ENCODE assay signal across 11 cellular contexts in genomic region chr2:43707255-43707654, GRCh38. TPM values are rescaled to one million over a fixed set of nuclear protein-coding genes. Genes with fewer than 3 reads are reported as not detected.
DNase-seq lines count a peak whose midpoint lies in the region; ATAC-seq and TF ChIP-seq lines count a peak whose summit lies in the region.
"Had no signal": no experiment of that assay in that cellular context is flagged by ENCODE, and none has a peak within 500 bp of the region (broad histone marks: within the 10 kb centered on the region; RNA-seq: fewer than 3 reads in every experiment).

No MANE protein-coding gene starts in this region.

- H3K27ac ChIP-seq in SK-N-SH (ENCODE audit: low read depth in 2 of 2, low read length in 1 of 2) (peak overlapping the region in 1 of 2 experiments; percentile 54; a peak in 2 of 4 replicates), heart right ventricle (peak overlapping the region in 5 of 10 donors; percentile 6 to 66 (median 17)), gastrocnemius medialis (no peak overlapping the region), stomach (peak overlapping the region in 1 of 5 donors; percentile 11)
- H3K27ac ChIP-seq: SJSA1 had no signal

- intact Hi-C loops in heart right ventricle (cut with DNase I) (no loop called here), gastrocnemius medialis (cut with DNase I; ENCODE audit: low total_unique reads) (no loop called here), stomach (cut with DNase I; ENCODE audit: low total_unique reads) (no loop called here)

- no peaks in the 10 kb centered on the region for H3F3A ChIP-seq in SK-N-SH (replicated peaks; ENCODE audit: insufficient read depth)

- H3K4me2 ChIP-seq in SK-N-SH = no peak overlapping the region

- H2AFZ ChIP-seq in SK-N-SH (ENCODE audit: low read depth) = peak overlapping the region; percentile 21; the same call in 1 of the 2 replicates

- H3K9ac ChIP-seq in SK-N-SH = no peak overlapping the region

- H3K4me3 ChIP-seq in SK-N-SH (ENCODE audit: low read depth in 2 of 2, low read length in 1 of 2) (no peak overlapping the region), heart right ventricle (no peak overlapping the region), gastrocnemius medialis (no peak overlapping the region), stomach (no peak overlapping the region)
- H3K4me3 ChIP-seq: SJSA1 had no signal

- no peaks in the 10 kb centered on the region for H3K36me3 ChIP-seq in SK-N-SH (replicated peaks in 1 of 2; ENCODE audit: control insufficient read depth in 1 of 2, insufficient read depth in 2 of 2, low read length in 1 of 2)
- H3K36me3 ChIP-seq in heart right ventricle = peaks cover 0 to 15% (median 0%) of the 10 kb centered on the region in 9 donors
- H3K36me3 ChIP-seq in gastrocnemius medialis = no peaks in the 10 kb centered on the region
- H3K36me3 ChIP-seq in stomach = peaks cover 0 to 11% (median 7%) of the 10 kb centered on the region in 4 donors

- TF ChIP-seq POLR2A in gastrocnemius medialis (IDR thresholded peaks at IDR 0.05) (no peak), stomach (IDR thresholded peaks at IDR 0.05) (no peak)

- H3K4me1 ChIP-seq in SK-N-SH (ENCODE audit: control insufficient read depth in 1 of 2, insufficient read depth in 2 of 2, low read depth in 1 of 2, low read length in 1 of 2) = peaks cover 0 to 8% of the 10 kb centered on the region in 2 experiments; a peak in 1 of 4 replicates
- peaks cover 0 to 8% (median 0%) of the 10 kb centered on the region in 9 donors for H3K4me1 ChIP-seq in heart right ventricle
- H3K4me1 ChIP-seq in gastrocnemius medialis = no peaks in the 10 kb centered on the region
- no peaks in the 10 kb centered on the region for H3K4me1 ChIP-seq in stomach

- in situ Hi-C loops in gastrocnemius medialis (cut with MboI; ENCODE audit: low sequenced_read_pairs in 4 of 4) = no loop called here

- TF ChIP-seq EP300 in SK-N-SH (IDR thresholded peaks at IDR 0.05; ENCODE audit: borderline replicate concordance in 1 of 2, low read depth in 1 of 2, low read length in 1 of 2) (no peak), stomach (IDR thresholded peaks at IDR 0.05) (no peak)

- no peak for TF ChIP-seq RAD21 in SK-N-SH (IDR thresholded peaks at IDR 0.05; ENCODE audit: low read length)

- no peak for TF ChIP-seq CTCF in SK-N-SH (IDR thresholded peaks at IDR 0.05)
- TF ChIP-seq CTCF in heart right ventricle (IDR thresholded peaks at IDR 0.05) = no peak
- TF ChIP-seq CTCF in gastrocnemius medialis (IDR thresholded peaks at IDR 0.05 in 4 of 5, conservative IDR thresholded peaks at IDR 0.05 in 1 of 5) = no peak
- TF ChIP-seq CTCF in stomach (IDR thresholded peaks at IDR 0.05) = no peak

- POLR2A ChIA-PET in SK-N-SH (lab: Yijun Ruan, JAX) = no interaction called here

- H3K9me3 ChIP-seq in SK-N-SH (no peaks in the 10 kb centered on the region), heart right ventricle (no peaks in the 10 kb centered on the region), gastrocnemius medialis (no peaks in the 10 kb centered on the region), stomach (no peaks in the 10 kb centered on the region)
- H3K9me3 ChIP-seq: SJSA1 had no signal

- no peaks in the 10 kb centered on the region for H3K79me2 ChIP-seq in SK-N-SH (ENCODE audit: insufficient read depth)

- DNase-seq in ELR (ENCODE audit: low read depth) (peak; percentile 87), SK-N-SH (no peak), heart right ventricle (peak; percentile 32 to 58), gastrocnemius medialis (peak; percentile 13 to 46), NCI-H2029 (lab: John Stamatoyannopoulos, UW) (no peak), kidney glomerular epithelial cell (lab: John Stamatoyannopoulos, UW) (no peak), DMS114 treated with DMSO at 0.1 percent for 48 hours (lab: John Stamatoyannopoulos, UW; ENCODE audit: unreplicated experiment) (no peak), stomach (no peak)
- DNase-seq: endodermal cell had no signal

- 37% methylated on average over 7 of the region's 7 CpGs for WGBS in SK-N-SH (ENCODE audit: low lambda C conversion rate)
- WGBS in heart right ventricle, 2 donors = 47 to 49% methylated on average over 7 of the region's 7 CpGs
- 60 to 69% (median 66%) methylated on average over 7 of the region's 7 CpGs for WGBS in stomach, 5 donors

- H3K9me2 ChIP-seq in SK-N-SH = no peaks in the 10 kb centered on the region

- peak in 7 of 8 donors; percentile 82 to 95 (median 92) for ATAC-seq in heart right ventricle
- peak; percentile 39 to 62 for ATAC-seq in gastrocnemius medialis

- no peaks in the 10 kb centered on the region for H4K20me1 ChIP-seq in SK-N-SH (ENCODE audit: insufficient read depth)

- H3K27me3 ChIP-seq in SK-N-SH (ENCODE audit: insufficient read depth) (no peaks in the 10 kb centered on the region), heart right ventricle (peaks cover 0 to 16% (median 3%) of the 10 kb centered on the region in 7 donors), gastrocnemius medialis (no peaks in the 10 kb centered on the region), stomach (no peaks in the 10 kb centered on the region)
- H3K27me3 ChIP-seq: SJSA1 had no signal

- CTCF ChIA-PET in SK-N-SH (lab: Yijun Ruan, JAX) = interaction anchor here (1.3 kb wide), 2 partner anchors 24 to 99 kb away, joined by 4 to 5 read pairs; no protein-coding TSS in a partner anchor

TF ChIP-seq in SK-N-SH, 30 proteins besides CTCF, POLR2A, EP300 and RAD21:
- TF ChIP-seq RXRA (IDR thresholded peaks at IDR 0.05; ENCODE audit: borderline replicate concordance, low read depth) (no peak; the same call in 1 of the 2 replicates), GABPA (IDR thresholded peaks at IDR 0.05; ENCODE audit: low read depth) (0 out of 2 replicates have a peak, but pooled peaks have one; percentile 17), JUND (IDR thresholded peaks at IDR 0.05) (peak; percentile 54), FOSL2 (IDR thresholded peaks at IDR 0.05; ENCODE audit: borderline replicate concordance, low read depth) (peak; percentile 75)
- TF ChIP-seq, protein P1, sequence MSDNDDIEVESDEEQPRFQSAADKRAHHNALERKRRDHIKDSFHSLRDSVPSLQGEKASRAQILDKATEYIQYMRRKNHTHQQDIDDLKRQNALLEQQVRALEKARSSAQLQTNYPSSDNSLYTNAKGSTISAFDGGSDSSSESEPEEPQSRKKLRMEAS (IDR thresholded peaks at IDR 0.05; ENCODE audit: low read depth) = 0 out of 2 replicates have a peak, but pooled peaks have one; percentile 33
TF ChIP-seq in SK-N-SH: peak in this region for 4.

RNA-seq across cellular contexts. Expression of gene C1GALT1C1L, which starts 31.0 kb away (rescaled TPM):
- polyA plus RNA-seq in SK-N-SH (2012; rRNA removed) (2.6 and 3.1 TPM in 2 replicates), heart right ventricle (1 to 10 TPM in 1 of 2 donors, under 1 TPM in 1; 0.48 to 1.8 TPM), stomach (under 1 TPM in 1 of 3 donors, not detected in 2; 0.63 TPM)
- polyA plus RNA-seq in SK-N-SH (2012; cell fraction: cytosol; rRNA removed) = 4.1 and 4.5 TPM in 2 replicates
- 0.45 and 1.5 TPM in 2 replicates for polyA plus RNA-seq in SK-N-SH (2012; cell fraction: nucleus; rRNA removed)
- total RNA-seq in heart right ventricle (1 to 10 TPM in 8 of 10 donors, under 1 TPM in 2; 0.85 to 2.2 (median 1.4) TPM), gastrocnemius medialis (under 1 TPM in 1 of 4 donors, not detected in 3; 0.59 TPM), stomach (1 to 10 TPM in 1 of 5 donors, not detected in 4; 1.3 TPM)
- total RNA-seq: endodermal cell, mononuclear cell had no signal

Comparison
In these comparisons a context has a peak if more than half of its experiments do, and no peak if none do; other contexts are left out.
1. DNase-seq: peak in ELR (single experiment), heart right ventricle (2 of 2) and gastrocnemius medialis (2 of 2); none in SK-N-SH (single experiment), NCI-H2029 (single experiment), kidney glomerular epithelial cell (single experiment), DMS114 treated with DMSO at 0.1 percent for 48 hours (single experiment) and stomach (single experiment).